ENCODE assay signal across 1 cellular context in genomic region chr15:39887211-39887610, GRCh38.
TF ChIP-seq lines count a peak whose summit lies in the region.

No MANE protein-coding gene starts in this region.

TF ChIP-seq in H1, 55 proteins besides CTCF, POLR2A, EP300 and RAD21 (continued from another document):
- TF ChIP-seq, protein P1, sequence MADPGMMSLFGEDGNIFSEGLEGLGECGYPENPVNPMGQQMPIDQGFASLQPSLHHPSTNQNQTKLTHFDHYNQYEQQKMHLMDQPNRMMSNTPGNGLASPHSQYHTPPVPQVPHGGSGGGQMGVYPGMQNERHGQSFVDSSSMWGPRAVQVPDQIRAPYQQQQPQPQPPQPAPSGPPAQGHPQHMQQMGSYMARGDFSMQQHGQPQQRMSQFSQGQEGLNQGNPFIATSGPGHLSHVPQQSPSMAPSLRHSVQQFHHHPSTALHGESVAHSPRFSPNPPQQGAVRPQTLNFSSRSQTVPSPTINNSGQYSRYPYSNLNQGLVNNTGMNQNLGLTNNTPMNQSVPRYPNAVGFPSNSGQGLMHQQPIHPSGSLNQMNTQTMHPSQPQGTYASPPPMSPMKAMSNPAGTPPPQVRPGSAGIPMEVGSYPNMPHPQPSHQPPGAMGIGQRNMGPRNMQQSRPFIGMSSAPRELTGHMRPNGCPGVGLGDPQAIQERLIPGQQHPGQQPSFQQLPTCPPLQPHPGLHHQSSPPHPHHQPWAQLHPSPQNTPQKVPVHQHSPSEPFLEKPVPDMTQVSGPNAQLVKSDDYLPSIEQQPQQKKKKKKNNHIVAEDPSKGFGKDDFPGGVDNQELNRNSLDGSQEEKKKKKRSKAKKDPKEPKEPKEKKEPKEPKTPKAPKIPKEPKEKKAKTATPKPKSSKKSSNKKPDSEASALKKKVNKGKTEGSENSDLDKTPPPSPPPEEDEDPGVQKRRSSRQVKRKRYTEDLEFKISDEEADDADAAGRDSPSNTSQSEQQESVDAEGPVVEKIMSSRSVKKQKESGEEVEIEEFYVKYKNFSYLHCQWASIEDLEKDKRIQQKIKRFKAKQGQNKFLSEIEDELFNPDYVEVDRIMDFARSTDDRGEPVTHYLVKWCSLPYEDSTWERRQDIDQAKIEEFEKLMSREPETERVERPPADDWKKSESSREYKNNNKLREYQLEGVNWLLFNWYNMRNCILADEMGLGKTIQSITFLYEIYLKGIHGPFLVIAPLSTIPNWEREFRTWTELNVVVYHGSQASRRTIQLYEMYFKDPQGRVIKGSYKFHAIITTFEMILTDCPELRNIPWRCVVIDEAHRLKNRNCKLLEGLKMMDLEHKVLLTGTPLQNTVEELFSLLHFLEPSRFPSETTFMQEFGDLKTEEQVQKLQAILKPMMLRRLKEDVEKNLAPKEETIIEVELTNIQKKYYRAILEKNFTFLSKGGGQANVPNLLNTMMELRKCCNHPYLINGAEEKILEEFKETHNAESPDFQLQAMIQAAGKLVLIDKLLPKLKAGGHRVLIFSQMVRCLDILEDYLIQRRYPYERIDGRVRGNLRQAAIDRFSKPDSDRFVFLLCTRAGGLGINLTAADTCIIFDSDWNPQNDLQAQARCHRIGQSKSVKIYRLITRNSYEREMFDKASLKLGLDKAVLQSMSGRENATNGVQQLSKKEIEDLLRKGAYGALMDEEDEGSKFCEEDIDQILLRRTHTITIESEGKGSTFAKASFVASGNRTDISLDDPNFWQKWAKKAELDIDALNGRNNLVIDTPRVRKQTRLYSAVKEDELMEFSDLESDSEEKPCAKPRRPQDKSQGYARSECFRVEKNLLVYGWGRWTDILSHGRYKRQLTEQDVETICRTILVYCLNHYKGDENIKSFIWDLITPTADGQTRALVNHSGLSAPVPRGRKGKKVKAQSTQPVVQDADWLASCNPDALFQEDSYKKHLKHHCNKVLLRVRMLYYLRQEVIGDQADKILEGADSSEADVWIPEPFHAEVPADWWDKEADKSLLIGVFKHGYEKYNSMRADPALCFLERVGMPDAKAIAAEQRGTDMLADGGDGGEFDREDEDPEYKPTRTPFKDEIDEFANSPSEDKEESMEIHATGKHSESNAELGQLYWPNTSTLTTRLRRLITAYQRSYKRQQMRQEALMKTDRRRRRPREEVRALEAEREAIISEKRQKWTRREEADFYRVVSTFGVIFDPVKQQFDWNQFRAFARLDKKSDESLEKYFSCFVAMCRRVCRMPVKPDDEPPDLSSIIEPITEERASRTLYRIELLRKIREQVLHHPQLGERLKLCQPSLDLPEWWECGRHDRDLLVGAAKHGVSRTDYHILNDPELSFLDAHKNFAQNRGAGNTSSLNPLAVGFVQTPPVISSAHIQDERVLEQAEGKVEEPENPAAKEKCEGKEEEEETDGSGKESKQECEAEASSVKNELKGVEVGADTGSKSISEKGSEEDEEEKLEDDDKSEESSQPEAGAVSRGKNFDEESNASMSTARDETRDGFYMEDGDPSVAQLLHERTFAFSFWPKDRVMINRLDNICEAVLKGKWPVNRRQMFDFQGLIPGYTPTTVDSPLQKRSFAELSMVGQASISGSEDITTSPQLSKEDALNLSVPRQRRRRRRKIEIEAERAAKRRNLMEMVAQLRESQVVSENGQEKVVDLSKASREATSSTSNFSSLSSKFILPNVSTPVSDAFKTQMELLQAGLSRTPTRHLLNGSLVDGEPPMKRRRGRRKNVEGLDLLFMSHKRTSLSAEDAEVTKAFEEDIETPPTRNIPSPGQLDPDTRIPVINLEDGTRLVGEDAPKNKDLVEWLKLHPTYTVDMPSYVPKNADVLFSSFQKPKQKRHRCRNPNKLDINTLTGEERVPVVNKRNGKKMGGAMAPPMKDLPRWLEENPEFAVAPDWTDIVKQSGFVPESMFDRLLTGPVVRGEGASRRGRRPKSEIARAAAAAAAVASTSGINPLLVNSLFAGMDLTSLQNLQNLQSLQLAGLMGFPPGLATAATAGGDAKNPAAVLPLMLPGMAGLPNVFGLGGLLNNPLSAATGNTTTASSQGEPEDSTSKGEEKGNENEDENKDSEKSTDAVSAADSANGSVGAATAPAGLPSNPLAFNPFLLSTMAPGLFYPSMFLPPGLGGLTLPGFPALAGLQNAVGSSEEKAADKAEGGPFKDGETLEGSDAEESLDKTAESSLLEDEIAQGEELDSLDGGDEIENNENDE (IDR thresholded peaks at IDR 0.05; ENCODE audit: insufficient replicate concordance, low read length) = peak; percentile 79
- TF ChIP-seq POLR2AphosphoS5 (IDR thresholded peaks at IDR 0.05; ENCODE audit: low read depth, low read length) (no peak; the same call in 1 of the 2 replicates), EGR1 (IDR thresholded peaks at IDR 0.05; ENCODE audit: borderline replicate concordance, low read depth, low read length) (peak; percentile 94), KDM1A (IDR thresholded peaks at IDR 0.05; ENCODE audit: borderline replicate concordance, low read length) (peak; percentile 36), EZH2 (IDR thresholded peaks at IDR 0.05; ENCODE audit: low read depth, low read length, severe bottlenecking) (no peak), RFX5 (IDR thresholded peaks at IDR 0.05; ENCODE audit: borderline replicate concordance, low read depth, low read length) (no peak), TEAD4 (IDR thresholded peaks at IDR 0.05; ENCODE audit: low read depth, low read length) (peak; percentile 97), SIX5 (IDR thresholded peaks at IDR 0.05; ENCODE audit: low read depth, low read length) (no peak), HDAC2 (IDR thresholded peaks at IDR 0.05; ENCODE audit: borderline replicate concordance in 1 of 2, low read depth in 2 of 2, low read length in 2 of 2) (peak; percentile 97), FOSL1 (IDR thresholded peaks at IDR 0.05; ENCODE audit: insufficient read depth, low read depth, low read length) (no peak), BRCA1 (IDR thresholded peaks at IDR 0.05; ENCODE audit: low read depth, low read length) (no peak), CREB1 (IDR thresholded peaks at IDR 0.05) (peak; percentile 67), SRF (IDR thresholded peaks at IDR 0.05; ENCODE audit: low read depth, low read length) (peak; percentile 96), KDM5A (IDR thresholded peaks at IDR 0.05; ENCODE audit: low read length) (no peak), RNF2 (IDR thresholded peaks at IDR 0.05; ENCODE audit: borderline replicate concordance, low read depth, low read length, missing control alignments, poor library complexity, severe bottlenecking) (no peak), NRF1 (IDR thresholded peaks at IDR 0.05; ENCODE audit: low read depth, low read length) (no peak), ASH2L (IDR thresholded peaks at IDR 0.05; ENCODE audit: low read length) (no peak), BACH1 (IDR thresholded peaks at IDR 0.05; ENCODE audit: low read length) (peak; percentile 87; the same call in 1 of the 2 replicates), SP1 (IDR thresholded peaks at IDR 0.05; ENCODE audit: low read depth, low read length) (peak; percentile 81)
- TF ChIP-seq, protein P2, sequence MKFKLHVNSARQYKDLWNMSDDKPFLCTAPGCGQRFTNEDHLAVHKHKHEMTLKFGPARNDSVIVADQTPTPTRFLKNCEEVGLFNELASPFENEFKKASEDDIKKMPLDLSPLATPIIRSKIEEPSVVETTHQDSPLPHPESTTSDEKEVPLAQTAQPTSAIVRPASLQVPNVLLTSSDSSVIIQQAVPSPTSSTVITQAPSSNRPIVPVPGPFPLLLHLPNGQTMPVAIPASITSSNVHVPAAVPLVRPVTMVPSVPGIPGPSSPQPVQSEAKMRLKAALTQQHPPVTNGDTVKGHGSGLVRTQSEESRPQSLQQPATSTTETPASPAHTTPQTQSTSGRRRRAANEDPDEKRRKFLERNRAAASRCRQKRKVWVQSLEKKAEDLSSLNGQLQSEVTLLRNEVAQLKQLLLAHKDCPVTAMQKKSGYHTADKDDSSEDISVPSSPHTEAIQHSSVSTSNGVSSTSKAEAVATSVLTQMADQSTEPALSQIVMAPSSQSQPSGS (IDR thresholded peaks at IDR 0.05; ENCODE audit: low read length) = peak; percentile 95
TF ChIP-seq in H1: peak in this region for 20.
